In genomic region chr17:80035687-80035936, GRCh38 we compare ENCODE assay signal across 8 cellular contexts. TPM values are rescaled to one million over a fixed set of nuclear protein-coding genes. Genes with fewer than 3 reads are reported as not detected.
A peak's percentile ranks its signal among the peaks of the same experiment; 100 is the strongest.
DNase-seq lines count a peak whose midpoint lies in the region; ATAC-seq and TF ChIP-seq lines count a peak whose summit lies in the region.

Gene TBC1D16 (minus strand): TSS chr17:80035872. CDS start chr17:80013547, 22,325 bp downstream.

- no peaks in the 10 kb centered on the region for H3K9me3 Mint-ChIP-seq in CD8-positive, alpha-beta T cell

- TF ChIP-seq CTCF in CD8-positive, alpha-beta T cell (IDR thresholded peaks at IDR 0.05): no peak
- TF ChIP-seq CTCF in dorsolateral prefrontal cortex (IDR thresholded peaks at IDR 0.05 in 54 of 56, conservative IDR thresholded peaks at IDR 0.05 in 2 of 56; ENCODE audit: low read depth in 1 of 56, partially characterized antibody in 56 of 56): no peak

- peaks cover 13% of the 10 kb centered on the region for H3K4me1 Mint-ChIP-seq in CD8-positive, alpha-beta T cell (ENCODE audit: low read depth)

- CTCF ChIA-PET in CD8-positive, alpha-beta T cell (lab: Charles Lee): no interaction called here

- peaks cover 10% of the 10 kb centered on the region for H3K27me3 Mint-ChIP-seq in CD8-positive, alpha-beta T cell (ENCODE audit: low read depth)

- peak within 1 kb of the TSS; percentile 89 for H3K4me3 Mint-ChIP-seq in CD8-positive, alpha-beta T cell

- POLR2A ChIA-PET in CD8-positive, alpha-beta T cell (lab: Charles Lee): no interaction called here

- peak within 1 kb of the TSS; percentile 71 for H3K27ac Mint-ChIP-seq in CD8-positive, alpha-beta T cell

- intact Hi-C loops in CD8-positive, alpha-beta T cell (cut with DNase I, micrococcal nuclease): loop anchor here (1.0 to 5.0 kb wide), 4 partner anchors 27 to 198 kb away; partner anchors contain the start of genes CBX4 (in 1 of the 2) and EIF4A3 (in 1 of the 2)
- intact Hi-C loops in dorsolateral prefrontal cortex (cut with DNase I): no loop called here

- no peaks in the 10 kb centered on the region for H3K27me3 ChIP-seq in CD8-positive, alpha-beta T cell (ENCODE audit: insufficient read depth, low read length)
- no peaks in the 10 kb centered on the region for H3K27me3 ChIP-seq in dorsolateral prefrontal cortex
- H3K27me3 ChIP-seq in mucosa of rectum (ENCODE audit: control insufficient read depth in 2 of 2, insufficient read depth in 2 of 2, low read length in 2 of 2): no peaks in the 10 kb centered on the region

- DNase-seq in CD8-positive, alpha-beta T cell: no peak
- DNase-seq in M059J (ENCODE audit: low read depth) (no peak), dorsolateral prefrontal cortex (no peak), NCI-H1105 treated with DMSO at 0.1 percent for 48 hours (lab: John Stamatoyannopoulos, UW) (no peak), NCI-H510A (lab: John Stamatoyannopoulos, UW) (no peak), CD1c-positive myeloid dendritic cell (ENCODE audit: extremely low spot score) (no peak), NCI-H1930 (lab: John Stamatoyannopoulos, UW) (no peak)

- H3K27ac ChIP-seq in CD8-positive, alpha-beta T cell (ENCODE audit: low read depth, low read length): peak within 1 kb of the TSS; percentile 80
- peak within 1 kb of the TSS in 54 of 59 donors; percentile 18 to 90 (median 74) for H3K27ac ChIP-seq in dorsolateral prefrontal cortex
- H3K27ac ChIP-seq in mucosa of rectum (ENCODE audit: low read depth in 2 of 2, low read length in 2 of 2): peak within 1 kb of the TSS; percentile 80 to 83

- H3K9me3 ChIP-seq in CD8-positive, alpha-beta T cell (ENCODE audit: low read length): no peaks in the 10 kb centered on the region
- no peaks in the 10 kb centered on the region for H3K9me3 ChIP-seq in mucosa of rectum (ENCODE audit: control insufficient read depth in 2 of 2, low read length in 2 of 2)

- H3K4me1 ChIP-seq in CD8-positive, alpha-beta T cell (ENCODE audit: insufficient read depth, low read length): peaks cover 12% of the 10 kb centered on the region
- H3K4me1 ChIP-seq in mucosa of rectum (ENCODE audit: control insufficient read depth in 2 of 2, insufficient read depth in 2 of 2, low read length in 2 of 2): peaks cover 13 to 17% of the 10 kb centered on the region in 2 donors

- peak within 1 kb of the TSS; percentile 86 for H3K4me3 ChIP-seq in CD8-positive, alpha-beta T cell (ENCODE audit: low read depth, low read length)
- H3K4me3 ChIP-seq in dorsolateral prefrontal cortex (peak within 1 kb of the TSS; percentile 59 to 99 (median 86)), mucosa of rectum (ENCODE audit: low read length in 2 of 2) (peak within 1 kb of the TSS; percentile 68 to 80)

- peak; percentile 82 for ATAC-seq in CD8-positive, alpha-beta T cell

- peak within 1 kb of the TSS; percentile 74 to 77 for H3K9ac ChIP-seq in mucosa of rectum (ENCODE audit: low read depth in 1 of 2, low read length in 2 of 2)

- no peaks in the 10 kb centered on the region for H3K36me3 ChIP-seq in CD8-positive, alpha-beta T cell (ENCODE audit: insufficient read depth, low read length)
- no peaks in the 10 kb centered on the region for H3K36me3 ChIP-seq in mucosa of rectum (ENCODE audit: control insufficient read depth in 2 of 2, insufficient read depth in 2 of 2, low read length in 2 of 2)

- peaks cover 2% of the 10 kb centered on the region for H3K36me3 Mint-ChIP-seq in CD8-positive, alpha-beta T cell

RNA-seq across cellular contexts. Expression of gene TBC1D16, which starts in this region (rescaled TPM):
- 1 to 10 TPM; 2.2 to 2.5 TPM for total RNA-seq in CD8-positive, alpha-beta T cell
- 9.3 and 15.3 TPM in 2 replicates for total RNA-seq in M059J (2014; rRNA removed; shearing (Covaris generic))
- total RNA-seq in dorsolateral prefrontal cortex: 10 to 100 TPM; 15.4 to 54.1 (median 29.0) TPM

Comparison
In these comparisons a context has a peak if more than half of its experiments do, and no peak if none do; other contexts are left out.
1. intact Hi-C loops: an anchor here in CD8-positive, alpha-beta T cell (1.0 to 5.0 kb wide); none called in dorsolateral prefrontal cortex.